ENCODE assay signal across 1 cellular context in the genomic region with DNA sequence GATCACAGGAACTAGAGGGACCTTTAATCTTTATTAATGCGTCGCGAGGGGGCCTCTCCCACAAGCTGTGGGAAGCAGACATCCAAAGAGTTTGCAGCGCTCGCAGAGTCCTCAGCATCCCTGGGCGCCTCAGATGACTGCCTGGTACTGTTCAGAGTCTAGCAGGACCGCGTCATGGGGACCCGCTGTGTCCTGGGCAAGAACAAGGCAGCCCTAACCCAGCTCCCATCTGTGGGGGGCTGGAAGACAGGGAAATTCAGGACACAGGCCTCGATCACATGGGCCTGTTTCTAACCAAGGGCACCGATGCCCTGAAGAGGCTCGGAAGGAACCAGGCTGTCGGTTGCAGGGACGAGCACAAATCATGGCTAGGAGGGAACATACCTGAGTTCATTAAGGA.
TF ChIP-seq lines count a peak whose summit lies in the region.

No MANE protein-coding gene starts in this region.

TF ChIP-seq in H1, 55 proteins besides CTCF, POLR2A, EP300 and RAD21 (continued from another document):
- TF ChIP-seq TAF1 (IDR thresholded peaks at IDR 0.05; ENCODE audit: low read depth, low read length) (no peak), EGR1 (IDR thresholded peaks at IDR 0.05; ENCODE audit: borderline replicate concordance, low read depth, low read length) (no peak), YY1 (IDR thresholded peaks at IDR 0.05; ENCODE audit: low read depth, low read length) (no peak), TBP (IDR thresholded peaks at IDR 0.05; ENCODE audit: low read depth, low read length) (no peak), SIX5 (IDR thresholded peaks at IDR 0.05; ENCODE audit: low read depth, low read length) (no peak), PHF8 (conservative IDR thresholded peaks at IDR 0.05; ENCODE audit: low read depth, low read length) (no peak), HDAC2 (IDR thresholded peaks at IDR 0.05; ENCODE audit: borderline replicate concordance in 1 of 2, low read depth in 2 of 2, low read length in 2 of 2) (no peak), GABPA (IDR thresholded peaks at IDR 0.05; ENCODE audit: borderline replicate concordance, insufficient read depth, low read length) (no peak), ZNF274 (IDR thresholded peaks at IDR 0.05; ENCODE audit: borderline replicate concordance, extremely low read depth, low read length) (no peak), ASH2L (IDR thresholded peaks at IDR 0.05; ENCODE audit: low read length) (no peak), SIN3A (conservative IDR thresholded peaks at IDR 0.05 in 1 of 2, IDR thresholded peaks at IDR 0.05 in 1 of 2; ENCODE audit: low read depth in 1 of 2, low read length in 2 of 2) (no peak), GTF2F1 (IDR thresholded peaks at IDR 0.05; ENCODE audit: borderline replicate concordance, low read depth, low read length) (no peak), KDM5A (IDR thresholded peaks at IDR 0.05; ENCODE audit: low read length) (no peak)
- TF ChIP-seq, protein P1, sequence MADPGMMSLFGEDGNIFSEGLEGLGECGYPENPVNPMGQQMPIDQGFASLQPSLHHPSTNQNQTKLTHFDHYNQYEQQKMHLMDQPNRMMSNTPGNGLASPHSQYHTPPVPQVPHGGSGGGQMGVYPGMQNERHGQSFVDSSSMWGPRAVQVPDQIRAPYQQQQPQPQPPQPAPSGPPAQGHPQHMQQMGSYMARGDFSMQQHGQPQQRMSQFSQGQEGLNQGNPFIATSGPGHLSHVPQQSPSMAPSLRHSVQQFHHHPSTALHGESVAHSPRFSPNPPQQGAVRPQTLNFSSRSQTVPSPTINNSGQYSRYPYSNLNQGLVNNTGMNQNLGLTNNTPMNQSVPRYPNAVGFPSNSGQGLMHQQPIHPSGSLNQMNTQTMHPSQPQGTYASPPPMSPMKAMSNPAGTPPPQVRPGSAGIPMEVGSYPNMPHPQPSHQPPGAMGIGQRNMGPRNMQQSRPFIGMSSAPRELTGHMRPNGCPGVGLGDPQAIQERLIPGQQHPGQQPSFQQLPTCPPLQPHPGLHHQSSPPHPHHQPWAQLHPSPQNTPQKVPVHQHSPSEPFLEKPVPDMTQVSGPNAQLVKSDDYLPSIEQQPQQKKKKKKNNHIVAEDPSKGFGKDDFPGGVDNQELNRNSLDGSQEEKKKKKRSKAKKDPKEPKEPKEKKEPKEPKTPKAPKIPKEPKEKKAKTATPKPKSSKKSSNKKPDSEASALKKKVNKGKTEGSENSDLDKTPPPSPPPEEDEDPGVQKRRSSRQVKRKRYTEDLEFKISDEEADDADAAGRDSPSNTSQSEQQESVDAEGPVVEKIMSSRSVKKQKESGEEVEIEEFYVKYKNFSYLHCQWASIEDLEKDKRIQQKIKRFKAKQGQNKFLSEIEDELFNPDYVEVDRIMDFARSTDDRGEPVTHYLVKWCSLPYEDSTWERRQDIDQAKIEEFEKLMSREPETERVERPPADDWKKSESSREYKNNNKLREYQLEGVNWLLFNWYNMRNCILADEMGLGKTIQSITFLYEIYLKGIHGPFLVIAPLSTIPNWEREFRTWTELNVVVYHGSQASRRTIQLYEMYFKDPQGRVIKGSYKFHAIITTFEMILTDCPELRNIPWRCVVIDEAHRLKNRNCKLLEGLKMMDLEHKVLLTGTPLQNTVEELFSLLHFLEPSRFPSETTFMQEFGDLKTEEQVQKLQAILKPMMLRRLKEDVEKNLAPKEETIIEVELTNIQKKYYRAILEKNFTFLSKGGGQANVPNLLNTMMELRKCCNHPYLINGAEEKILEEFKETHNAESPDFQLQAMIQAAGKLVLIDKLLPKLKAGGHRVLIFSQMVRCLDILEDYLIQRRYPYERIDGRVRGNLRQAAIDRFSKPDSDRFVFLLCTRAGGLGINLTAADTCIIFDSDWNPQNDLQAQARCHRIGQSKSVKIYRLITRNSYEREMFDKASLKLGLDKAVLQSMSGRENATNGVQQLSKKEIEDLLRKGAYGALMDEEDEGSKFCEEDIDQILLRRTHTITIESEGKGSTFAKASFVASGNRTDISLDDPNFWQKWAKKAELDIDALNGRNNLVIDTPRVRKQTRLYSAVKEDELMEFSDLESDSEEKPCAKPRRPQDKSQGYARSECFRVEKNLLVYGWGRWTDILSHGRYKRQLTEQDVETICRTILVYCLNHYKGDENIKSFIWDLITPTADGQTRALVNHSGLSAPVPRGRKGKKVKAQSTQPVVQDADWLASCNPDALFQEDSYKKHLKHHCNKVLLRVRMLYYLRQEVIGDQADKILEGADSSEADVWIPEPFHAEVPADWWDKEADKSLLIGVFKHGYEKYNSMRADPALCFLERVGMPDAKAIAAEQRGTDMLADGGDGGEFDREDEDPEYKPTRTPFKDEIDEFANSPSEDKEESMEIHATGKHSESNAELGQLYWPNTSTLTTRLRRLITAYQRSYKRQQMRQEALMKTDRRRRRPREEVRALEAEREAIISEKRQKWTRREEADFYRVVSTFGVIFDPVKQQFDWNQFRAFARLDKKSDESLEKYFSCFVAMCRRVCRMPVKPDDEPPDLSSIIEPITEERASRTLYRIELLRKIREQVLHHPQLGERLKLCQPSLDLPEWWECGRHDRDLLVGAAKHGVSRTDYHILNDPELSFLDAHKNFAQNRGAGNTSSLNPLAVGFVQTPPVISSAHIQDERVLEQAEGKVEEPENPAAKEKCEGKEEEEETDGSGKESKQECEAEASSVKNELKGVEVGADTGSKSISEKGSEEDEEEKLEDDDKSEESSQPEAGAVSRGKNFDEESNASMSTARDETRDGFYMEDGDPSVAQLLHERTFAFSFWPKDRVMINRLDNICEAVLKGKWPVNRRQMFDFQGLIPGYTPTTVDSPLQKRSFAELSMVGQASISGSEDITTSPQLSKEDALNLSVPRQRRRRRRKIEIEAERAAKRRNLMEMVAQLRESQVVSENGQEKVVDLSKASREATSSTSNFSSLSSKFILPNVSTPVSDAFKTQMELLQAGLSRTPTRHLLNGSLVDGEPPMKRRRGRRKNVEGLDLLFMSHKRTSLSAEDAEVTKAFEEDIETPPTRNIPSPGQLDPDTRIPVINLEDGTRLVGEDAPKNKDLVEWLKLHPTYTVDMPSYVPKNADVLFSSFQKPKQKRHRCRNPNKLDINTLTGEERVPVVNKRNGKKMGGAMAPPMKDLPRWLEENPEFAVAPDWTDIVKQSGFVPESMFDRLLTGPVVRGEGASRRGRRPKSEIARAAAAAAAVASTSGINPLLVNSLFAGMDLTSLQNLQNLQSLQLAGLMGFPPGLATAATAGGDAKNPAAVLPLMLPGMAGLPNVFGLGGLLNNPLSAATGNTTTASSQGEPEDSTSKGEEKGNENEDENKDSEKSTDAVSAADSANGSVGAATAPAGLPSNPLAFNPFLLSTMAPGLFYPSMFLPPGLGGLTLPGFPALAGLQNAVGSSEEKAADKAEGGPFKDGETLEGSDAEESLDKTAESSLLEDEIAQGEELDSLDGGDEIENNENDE (IDR thresholded peaks at IDR 0.05; ENCODE audit: insufficient replicate concordance, low read length): no peak
- TF ChIP-seq, protein P2, sequence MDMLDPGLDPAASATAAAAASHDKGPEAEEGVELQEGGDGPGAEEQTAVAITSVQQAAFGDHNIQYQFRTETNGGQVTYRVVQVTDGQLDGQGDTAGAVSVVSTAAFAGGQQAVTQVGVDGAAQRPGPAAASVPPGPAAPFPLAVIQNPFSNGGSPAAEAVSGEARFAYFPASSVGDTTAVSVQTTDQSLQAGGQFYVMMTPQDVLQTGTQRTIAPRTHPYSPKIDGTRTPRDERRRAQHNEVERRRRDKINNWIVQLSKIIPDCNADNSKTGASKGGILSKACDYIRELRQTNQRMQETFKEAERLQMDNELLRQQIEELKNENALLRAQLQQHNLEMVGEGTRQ (IDR thresholded peaks at IDR 0.05; ENCODE audit: low read length): no peak
- TF ChIP-seq, protein P3, sequence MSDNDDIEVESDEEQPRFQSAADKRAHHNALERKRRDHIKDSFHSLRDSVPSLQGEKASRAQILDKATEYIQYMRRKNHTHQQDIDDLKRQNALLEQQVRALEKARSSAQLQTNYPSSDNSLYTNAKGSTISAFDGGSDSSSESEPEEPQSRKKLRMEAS (IDR thresholded peaks at IDR 0.05): no peak
